Comparison of ENCODE assay signal across 11 cellular contexts in the genomic region with DNA sequence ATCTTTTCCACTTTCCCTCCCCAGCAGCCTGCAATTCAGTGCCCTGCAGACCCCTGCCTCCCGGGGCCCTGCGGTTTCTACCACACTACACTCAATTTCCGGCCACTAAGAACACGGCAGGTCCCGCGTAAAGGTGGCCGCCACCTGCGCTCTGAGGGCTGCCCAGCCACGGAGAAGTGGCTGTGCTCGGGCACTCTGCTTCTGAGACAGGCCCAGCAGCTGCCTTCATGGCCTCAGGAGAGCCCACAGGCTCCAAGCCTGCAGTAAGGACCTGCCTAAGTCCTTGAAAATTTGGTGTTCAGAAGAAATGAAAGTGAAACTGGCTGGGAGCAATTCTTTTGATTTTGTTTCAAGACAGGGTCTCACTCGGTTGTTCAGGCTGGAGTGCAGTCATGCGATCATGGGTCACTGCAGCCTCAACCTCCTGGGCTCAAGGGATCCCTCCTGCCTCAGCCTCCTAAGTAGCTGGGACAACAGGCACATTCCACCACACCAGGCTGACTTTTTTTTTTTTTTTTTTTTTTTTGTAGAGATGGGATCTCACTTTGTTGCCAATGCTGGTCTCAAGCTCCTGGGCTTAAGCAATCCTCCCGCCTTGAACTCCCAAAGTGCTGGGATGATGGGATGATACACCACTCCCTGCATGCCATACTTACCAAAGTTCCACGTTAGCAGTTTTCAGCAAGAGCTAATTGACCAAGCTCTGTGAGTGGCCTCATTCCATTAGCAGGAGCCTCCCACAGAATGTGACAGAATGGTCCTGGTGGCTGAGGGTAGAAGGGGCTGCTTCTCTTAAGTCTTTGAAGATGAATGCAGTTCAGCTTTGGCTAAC. TPM values are rescaled to one million over a fixed set of nuclear protein-coding genes. Genes with fewer than 3 reads are reported as not detected.
DNase-seq lines count a peak whose midpoint lies in the region; ATAC-seq and TF ChIP-seq lines count a peak whose summit lies in the region.
"Had no signal": no experiment of that assay in that cellular context is flagged by ENCODE, and none has a peak within 500 bp of the region (broad histone marks: within the 10 kb centered on the region; RNA-seq: fewer than 3 reads in every experiment).

No MANE protein-coding gene starts in this region.

- peaks cover 7 to 17% (median 13%) of the 10 kb centered on the region in 7 donors for H3K9me3 Mint-ChIP-seq in CD14-positive monocyte
- H3K9me3 Mint-ChIP-seq in activated B cell treated with CpG ODN at 0.5 μM for 24 hours, result no peaks in the 10 kb centered on the region
- H3K9me3 Mint-ChIP-seq: type B pancreatic cell had no signal

- H2BK15ac ChIP-seq in mesenchymal stem cell (ENCODE audit: low read depth, poor library complexity, severe bottlenecking), result no peak overlapping the region

- H3K23ac ChIP-seq in mesenchymal stem cell (ENCODE audit: low read length in 2 of 2), result no peak overlapping the region

- no peak overlapping the region for H3K27ac ChIP-seq in mesenchymal stem cell (ENCODE audit: low read length, poor library complexity, severe bottlenecking)

- H3K36me3 Mint-ChIP-seq in CD14-positive monocyte (no peaks in the 10 kb centered on the region), activated B cell treated with CpG ODN at 0.5 μM for 24 hours (ENCODE audit: low read depth) (no peaks in the 10 kb centered on the region)
- H3K36me3 Mint-ChIP-seq: type B pancreatic cell had no signal

- DNase-seq in CD14-positive monocyte (ENCODE audit: low spot score) (peak; percentile 11), activated B cell treated with CpG ODN at 0.5 μM for 24 hours (no peak), mesenchymal stem cell (peak; percentile 60), kidney glomerular epithelial cell (lab: John Stamatoyannopoulos, UW) (no peak), NCI-H1417 (lab: John Stamatoyannopoulos, UW) (no peak), SHP77 (lab: John Stamatoyannopoulos, UW) (no peak)
- DNase-seq: NCI-H345 had no signal

- peak overlapping the region; percentile 22 to 55 for H3K4me3 ChIP-seq in mesenchymal stem cell (ENCODE audit: insufficient read depth in 1 of 2, low read depth in 1 of 2, low read length in 2 of 2)

- H3K27ac Mint-ChIP-seq in CD14-positive monocyte, result peak overlapping the region in 5 of 7 donors; percentile 10 to 77 (median 54)
- H3K27ac Mint-ChIP-seq in activated B cell treated with CpG ODN at 0.5 μM for 24 hours, result no peak overlapping the region
- H3K27ac Mint-ChIP-seq: type B pancreatic cell had no signal

- TF ChIP-seq CTCF in CD14-positive monocyte (IDR thresholded peaks at IDR 0.05), result no peak
- no peak for TF ChIP-seq CTCF in activated B cell treated with CpG ODN at 0.5 μM for 24 hours (IDR thresholded peaks at IDR 0.05)

- POLR2A ChIA-PET in activated B cell treated with CpG ODN at 0.5 μM for 24 hours (lab: Charles Lee), result no interaction called here

- H3K4me1 Mint-ChIP-seq in CD14-positive monocyte (peaks cover 16% of the 10 kb centered on the region), activated B cell treated with CpG ODN at 0.5 μM for 24 hours (peaks cover 13% of the 10 kb centered on the region)

- H3K4me2 ChIP-seq in mesenchymal stem cell (ENCODE audit: low read length, poor library complexity, severe bottlenecking), result no peak overlapping the region

- no peaks in the 10 kb centered on the region for H3K36me3 ChIP-seq in mesenchymal stem cell (ENCODE audit: control insufficient read depth in 1 of 2, insufficient read depth in 2 of 2, low read depth in 1 of 2, low read length in 2 of 2)

- peak overlapping the region; percentile 83 for H2AFZ ChIP-seq in mesenchymal stem cell (ENCODE audit: low read depth, low read length)

- H4K91ac ChIP-seq in mesenchymal stem cell (ENCODE audit: low read length), result peak overlapping the region; percentile 71

- H3K4me3 Mint-ChIP-seq in CD14-positive monocyte, result peak overlapping the region; percentile 85 to 94
- peak overlapping the region; percentile 80 for H3K4me3 Mint-ChIP-seq in activated B cell treated with CpG ODN at 0.5 μM for 24 hours
- H3K4me3 Mint-ChIP-seq: type B pancreatic cell had no signal

- H2BK12ac ChIP-seq in mesenchymal stem cell (ENCODE audit: low read length in 2 of 2), result no peak overlapping the region

- H2BK5ac ChIP-seq in mesenchymal stem cell (ENCODE audit: low read depth, low read length, poor library complexity, severe bottlenecking), result no peak overlapping the region

- no peak overlapping the region for H2BK120ac ChIP-seq in mesenchymal stem cell (ENCODE audit: low read depth, low read length)

- H4K8ac ChIP-seq in mesenchymal stem cell (ENCODE audit: low read length), result peak overlapping the region; percentile 91

- H3K27me3 Mint-ChIP-seq in CD14-positive monocyte (ENCODE audit: low read depth in 3 of 3) (peaks cover 0 to 2% (median 2%) of the 10 kb centered on the region in 3 donors), activated B cell treated with CpG ODN at 0.5 μM for 24 hours (peaks cover 4% of the 10 kb centered on the region)

- ATAC-seq in GM21390 (IDR thresholded peaks at IDR 0.05; ENCODE audit: unreplicated experiment) (peak; percentile 62), activated B cell treated with CpG ODN at 0.5 μM for 24 hours (ENCODE audit: low read depth) (peak; percentile 18), HG02798 (IDR thresholded peaks at IDR 0.05; ENCODE audit: poor library complexity, unreplicated experiment) (no peak)

- peak overlapping the region; percentile 61 for H2AK5ac ChIP-seq in mesenchymal stem cell (ENCODE audit: low read length, severe bottlenecking)

- H3K9me3 ChIP-seq in mesenchymal stem cell (ENCODE audit: control insufficient read depth, low read length), result no peaks in the 10 kb centered on the region

- H3K9ac ChIP-seq in mesenchymal stem cell (ENCODE audit: low read length), result peak overlapping the region; percentile 65

- H3K4ac ChIP-seq in mesenchymal stem cell (ENCODE audit: low read depth in 1 of 2, low read length in 2 of 2), result peak overlapping the region in 1 of 2 experiments; percentile 11

- no peaks in the 10 kb centered on the region for H3K79me1 ChIP-seq in mesenchymal stem cell (replicated peaks; ENCODE audit: low read length, poor library complexity, severe bottlenecking)

- H3K18ac ChIP-seq in mesenchymal stem cell (ENCODE audit: low read depth in 1 of 2, low read length in 2 of 2), result peak overlapping the region in 1 of 2 experiments; percentile 50

- 84% methylated on average over 14 of the region's 14 CpGs for WGBS in mesenchymal stem cell

- peaks cover 30% of the 10 kb centered on the region for H3K4me1 ChIP-seq in mesenchymal stem cell (ENCODE audit: control insufficient read depth, insufficient read depth, low read depth, low read length)

- intact Hi-C loops in CD14-positive monocyte (cut with micrococcal nuclease) (no loop called here), activated B cell treated with CpG ODN at 0.5 μM for 24 hours (cut with micrococcal nuclease) (no loop called here)

- H3K27me3 ChIP-seq in mesenchymal stem cell (ENCODE audit: control insufficient read depth in 1 of 2, insufficient read depth in 1 of 2, low read length in 2 of 2), result peaks cover 0 to 5% of the 10 kb centered on the region in 2 experiments

- CTCF ChIA-PET in activated B cell treated with CpG ODN at 0.5 μM for 24 hours (lab: Charles Lee), result no interaction called here

- peak overlapping the region in 1 of 2 experiments; percentile 76 for H3K14ac ChIP-seq in mesenchymal stem cell (ENCODE audit: low read length in 2 of 2)

RNA-seq across cellular contexts. Expression of gene ALPP, which starts 14.6 kb away (rescaled TPM):
- polyA plus RNA-seq in CD14-positive monocyte, result not detected
- total RNA-seq in activated B cell treated with CpG ODN at 0.5 μM for 24 hours, result 0.38 TPM in 1 of 2 replicates, not detected in the other
- not detected for polyA plus RNA-seq in mesenchymal stem cell (2013, experiment 1 of 2)
- not detected for polyA plus RNA-seq in mesenchymal stem cell (2013, experiment 2 of 2)
- total RNA-seq: renal cortical epithelial cell had no signal

RNA-seq across cellular contexts. Expression of gene ALPG, which starts 42.6 kb away (rescaled TPM):
- not detected for polyA plus RNA-seq in CD14-positive monocyte
- not detected in 2 replicates for total RNA-seq in activated B cell treated with CpG ODN at 0.5 μM for 24 hours
- not detected for polyA plus RNA-seq in mesenchymal stem cell (2013, experiment 1 of 2)
- not detected for polyA plus RNA-seq in mesenchymal stem cell (2013, experiment 2 of 2)
- total RNA-seq: renal cortical epithelial cell had no signal

Comparison
In these comparisons a context has a peak if more than half of its experiments do, and no peak if none do; other contexts are left out.
1. DNase-seq: peak in CD14-positive monocyte (single experiment) and mesenchymal stem cell (single experiment); none in activated B cell treated with CpG ODN at 0.5 μM for 24 hours (single experiment), kidney glomerular epithelial cell (single experiment), NCI-H1417 (0 of 3) and SHP77 (0 of 2).